Comparison of ENCODE assay signal across 8 cellular contexts in genomic region chr17:10737168-10737622, GRCh38. TPM values are rescaled to one million over a fixed set of nuclear protein-coding genes. Genes with fewer than 3 reads are reported as not detected.
A peak's percentile ranks its signal among the peaks of the same experiment; 100 is the strongest.
DNase-seq lines count a peak whose midpoint lies in the region; ATAC-seq and TF ChIP-seq lines count a peak whose summit lies in the region.

No MANE protein-coding gene starts in this region.

- H3K79me1 ChIP-seq in mesenchymal stem cell (replicated peaks; ENCODE audit: low read length, poor library complexity, severe bottlenecking) = no peaks in the 10 kb centered on the region

- H3K36me3 ChIP-seq in mesenchymal stem cell (ENCODE audit: control insufficient read depth in 1 of 2, insufficient read depth in 2 of 2, low read depth in 1 of 2, low read length in 2 of 2) = peaks cover 0 to 6% of the 10 kb centered on the region in 2 experiments

- no peak overlapping the region for H2BK15ac ChIP-seq in mesenchymal stem cell (ENCODE audit: low read depth, poor library complexity, severe bottlenecking)

- H3K14ac ChIP-seq in mesenchymal stem cell (ENCODE audit: low read length in 2 of 2) = no peak overlapping the region

- no peaks in the 10 kb centered on the region for H3K4me1 ChIP-seq in mesenchymal stem cell (ENCODE audit: control insufficient read depth, insufficient read depth, low read depth, low read length)

- 18% methylated on average over 6 of the region's 6 CpGs for WGBS in mesenchymal stem cell

- H3K4me3 ChIP-seq in mesenchymal stem cell (ENCODE audit: insufficient read depth in 1 of 2, low read depth in 1 of 2, low read length in 2 of 2) = no peak overlapping the region

- ATAC-seq in GM18502 (IDR thresholded peaks at IDR 0.05; ENCODE audit: poor library complexity, unreplicated experiment) = no peak

- H3K9ac ChIP-seq in mesenchymal stem cell (ENCODE audit: low read length) = no peak overlapping the region

- H2AFZ ChIP-seq in mesenchymal stem cell (ENCODE audit: low read depth, low read length) = no peak overlapping the region

- H2AK5ac ChIP-seq in mesenchymal stem cell (ENCODE audit: low read length, severe bottlenecking) = no peak overlapping the region

- peak; percentile 88 for TF ChIP-seq CTCF in VCaP (conservative IDR thresholded peaks at IDR 0.05)

- H2BK12ac ChIP-seq in mesenchymal stem cell (ENCODE audit: low read length in 2 of 2) = no peak overlapping the region

- no peak overlapping the region for H4K8ac ChIP-seq in mesenchymal stem cell (ENCODE audit: low read length)

- H3K27me3 ChIP-seq in mesenchymal stem cell (ENCODE audit: control insufficient read depth in 1 of 2, insufficient read depth in 1 of 2, low read length in 2 of 2) = peaks cover 0 to 21% of the 10 kb centered on the region in 2 experiments

- H3K18ac ChIP-seq in mesenchymal stem cell (ENCODE audit: low read depth in 1 of 2, low read length in 2 of 2) = no peak overlapping the region

- H3K4me2 ChIP-seq in mesenchymal stem cell (ENCODE audit: low read length, poor library complexity, severe bottlenecking) = no peak overlapping the region

- no peaks in the 10 kb centered on the region for H3K9me3 ChIP-seq in mesenchymal stem cell (ENCODE audit: control insufficient read depth, low read length)

- no peak overlapping the region for H4K91ac ChIP-seq in mesenchymal stem cell (ENCODE audit: low read length)

- no peak overlapping the region for H2BK5ac ChIP-seq in mesenchymal stem cell (ENCODE audit: low read depth, low read length, poor library complexity, severe bottlenecking)

- peak; percentile 4 to 20 for DNase-seq in NCI-H2081 (lab: John Stamatoyannopoulos, UW)
- no peak for DNase-seq in NCI-H2081 treated with DMSO at 0.1 percent for 48 hours (lab: John Stamatoyannopoulos, UW)
- DNase-seq in LoVo (ENCODE audit: low spot score) = peak; percentile 87
- peak; percentile 15 for DNase-seq in effector CD8-positive, alpha-beta T cell (lab: John Stamatoyannopoulos, UW)
- peak; percentile 66 for DNase-seq in mesenchymal stem cell
- peak; percentile 83 for DNase-seq in ureter (ENCODE audit: low spot score)

- no peak overlapping the region for H2BK120ac ChIP-seq in mesenchymal stem cell (ENCODE audit: low read depth, low read length)

- H3K4ac ChIP-seq in mesenchymal stem cell (ENCODE audit: low read depth in 1 of 2, low read length in 2 of 2) = no peak overlapping the region

- no peak overlapping the region for H3K27ac ChIP-seq in VCaP
- no peak overlapping the region for H3K27ac ChIP-seq in mesenchymal stem cell (ENCODE audit: low read length, poor library complexity, severe bottlenecking)

- H3K23ac ChIP-seq in mesenchymal stem cell (ENCODE audit: low read length in 2 of 2) = no peak overlapping the region

RNA-seq across cellular contexts. Expression of gene TMEM220, which starts 7.4 kb away (rescaled TPM):
- polyA plus RNA-seq in mesenchymal stem cell (2013, experiment 1 of 2) = 7.5 TPM
- polyA plus RNA-seq in mesenchymal stem cell (2013, experiment 2 of 2) = 6.3 TPM
- 17.6 TPM for total RNA-seq in ureter

RNA-seq across cellular contexts. Expression of gene ADPRM, which starts 39.8 kb away (rescaled TPM):
- polyA plus RNA-seq in mesenchymal stem cell (2013, experiment 1 of 2) = 9.4 TPM
- 10.2 TPM for polyA plus RNA-seq in mesenchymal stem cell (2013, experiment 2 of 2)
- 12.8 TPM for total RNA-seq in ureter

RNA-seq across cellular contexts. Expression of gene SCO1, which starts 39.9 kb away (rescaled TPM):
- 17.5 TPM for polyA plus RNA-seq in mesenchymal stem cell (2013, experiment 1 of 2)
- 16.0 TPM for polyA plus RNA-seq in mesenchymal stem cell (2013, experiment 2 of 2)
- 35.9 TPM for total RNA-seq in ureter
